8 cellular contexts compared by ENCODE assay signal in the genomic region with DNA sequence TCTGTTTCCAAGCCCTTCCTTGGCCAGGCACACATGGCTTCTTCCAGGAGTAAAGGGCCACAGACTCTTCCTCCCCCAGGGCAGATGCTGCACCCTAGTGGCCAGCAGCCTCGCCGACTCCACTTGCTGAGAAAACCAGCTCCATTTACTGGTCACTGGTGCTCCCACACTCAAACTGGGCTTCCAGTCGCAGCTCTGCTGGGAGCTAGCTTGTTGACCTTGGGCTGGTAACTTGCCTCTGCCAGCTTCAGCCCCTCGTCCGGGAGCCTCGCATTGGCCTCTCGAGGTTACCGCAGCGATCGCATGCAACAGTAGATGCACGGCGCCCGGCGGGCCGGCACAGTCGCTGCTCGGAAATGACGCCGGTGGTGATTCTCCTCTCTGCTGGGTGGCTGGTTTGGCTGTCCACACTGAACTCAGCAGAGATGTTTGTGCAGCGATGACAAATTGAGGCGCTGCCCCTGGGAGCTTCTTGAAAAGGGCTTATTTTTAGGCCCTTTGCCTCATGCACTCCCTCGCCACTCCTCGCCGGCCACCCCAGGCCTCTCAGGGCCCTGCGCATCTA.
DNase-seq lines count a peak whose midpoint lies in the region; TF ChIP-seq lines count a peak whose summit lies in the region.

No MANE protein-coding gene starts in this region.

- peaks cover 16 to 65% (median 38%) of the 10 kb centered on the region in 4 donors for H3K4me1 ChIP-seq in stomach

- WGBS in stomach, 5 donors, result 74 to 88% (median 79%) methylated on average over 8 to 25 of the region's 25 CpGs

- peaks cover 44 to 98% (median 97%) of the 10 kb centered on the region in 4 donors for H3K36me3 ChIP-seq in stomach

- H3K4me3 ChIP-seq in stomach, result no peak overlapping the region

- TF ChIP-seq POLR2A in stomach (IDR thresholded peaks at IDR 0.05), result no peak

- POLR2A ChIA-PET in HEK293T (lab: Yijun Ruan, JAX), result no interaction called here

- DNase-seq in D341Med (ENCODE audit: low spot score) (peak; percentile 74), HEK293T (ENCODE audit: extremely low spot score) (peak; percentile 60), UCSD-AML1 (lab: John Stamatoyannopoulos, UW; ENCODE audit: unreplicated experiment) (peak; percentile 77), cerebellar cortex (ENCODE audit: low spot score) (peak; percentile 50), lung microvascular endothelial cell (ENCODE audit: low read depth in 2 of 2) (peak; percentile 76 to 86), stomach (peak; percentile 65), SKM-1 (lab: John Stamatoyannopoulos, UW; ENCODE audit: unreplicated experiment) (no peak), cortex of kidney (lab: John Stamatoyannopoulos, UW) (no peak)

- H3K9me3 ChIP-seq in stomach, result no peaks in the 10 kb centered on the region

- peak in 5 of 7 experiments; percentile 40 to 62 (median 56) for TF ChIP-seq CTCF in stomach (IDR thresholded peaks at IDR 0.05)

- H3K27ac ChIP-seq in stomach, result peak overlapping the region; percentile 30 to 82 (median 67)

- intact Hi-C loops in stomach (cut with DNase I; ENCODE audit: low total_unique reads), result loop anchor here (10.0 kb wide), 1 partner anchor 73 kb away; no protein-coding TSS in a partner anchor

- TF ChIP-seq EP300 in stomach (IDR thresholded peaks at IDR 0.05), result no peak

- H3K27me3 ChIP-seq in stomach, result no peaks in the 10 kb centered on the region

- CTCF ChIA-PET in HEK293T (lab: Yijun Ruan, JAX), result interaction anchor here (1.0 to 1.6 kb wide), 4 partner anchors 10 to 333 kb away, joined by 3 to 5 read pairs (median 4); no protein-coding TSS in a partner anchor

TF ChIP-seq in HEK293T, 16 proteins besides CTCF, POLR2A, EP300 and RAD21:
- TF ChIP-seq LEF1 (IDR thresholded peaks at IDR 0.05; ENCODE audit: borderline replicate concordance) (no peak), FOXK2 (IDR thresholded peaks at IDR 0.05) (no peak), TARDBP (IDR thresholded peaks at IDR 0.05) (no peak), BHLHE40 (IDR thresholded peaks at IDR 0.05; ENCODE audit: borderline replicate concordance) (no peak), CTBP1 (IDR thresholded peaks at IDR 0.05; ENCODE audit: borderline replicate concordance) (no peak), FOXA1 (IDR thresholded peaks at IDR 0.05) (no peak), L3MBTL2 (conservative IDR thresholded peaks at IDR 0.05) (no peak), NFRKB (IDR thresholded peaks at IDR 0.05) (no peak), ARNT (IDR thresholded peaks at IDR 0.05) (no peak), FOXM1 (IDR thresholded peaks at IDR 0.05; ENCODE audit: borderline replicate concordance) (no peak), ELF4 (IDR thresholded peaks at IDR 0.05) (no peak), HDGF (IDR thresholded peaks at IDR 0.05; ENCODE audit: borderline replicate concordance) (no peak), SUZ12 (IDR thresholded peaks at IDR 0.05) (no peak), SP1 (IDR thresholded peaks at IDR 0.05) (no peak), ZNF384 (IDR thresholded peaks at IDR 0.05) (no peak)
- TF ChIP-seq, protein P1, sequence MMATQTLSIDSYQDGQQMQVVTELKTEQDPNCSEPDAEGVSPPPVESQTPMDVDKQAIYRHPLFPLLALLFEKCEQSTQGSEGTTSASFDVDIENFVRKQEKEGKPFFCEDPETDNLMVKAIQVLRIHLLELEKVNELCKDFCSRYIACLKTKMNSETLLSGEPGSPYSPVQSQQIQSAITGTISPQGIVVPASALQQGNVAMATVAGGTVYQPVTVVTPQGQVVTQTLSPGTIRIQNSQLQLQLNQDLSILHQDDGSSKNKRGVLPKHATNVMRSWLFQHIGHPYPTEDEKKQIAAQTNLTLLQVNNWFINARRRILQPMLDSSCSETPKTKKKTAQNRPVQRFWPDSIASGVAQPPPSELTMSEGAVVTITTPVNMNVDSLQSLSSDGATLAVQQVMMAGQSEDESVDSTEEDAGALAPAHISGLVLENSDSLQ (IDR thresholded peaks at IDR 0.05), result no peak

Comparison
In these comparisons a context has a peak if more than half of its experiments do, and no peak if none do; other contexts are left out.
1. DNase-seq: peak in D341Med (single experiment), HEK293T (single experiment), UCSD-AML1 (single experiment), cerebellar cortex (single experiment), lung microvascular endothelial cell (2 of 2) and stomach (single experiment); none in SKM-1 (single experiment) and cortex of kidney (single experiment).